ENCODE assay signal across 27 cellular contexts in the genomic region with DNA sequence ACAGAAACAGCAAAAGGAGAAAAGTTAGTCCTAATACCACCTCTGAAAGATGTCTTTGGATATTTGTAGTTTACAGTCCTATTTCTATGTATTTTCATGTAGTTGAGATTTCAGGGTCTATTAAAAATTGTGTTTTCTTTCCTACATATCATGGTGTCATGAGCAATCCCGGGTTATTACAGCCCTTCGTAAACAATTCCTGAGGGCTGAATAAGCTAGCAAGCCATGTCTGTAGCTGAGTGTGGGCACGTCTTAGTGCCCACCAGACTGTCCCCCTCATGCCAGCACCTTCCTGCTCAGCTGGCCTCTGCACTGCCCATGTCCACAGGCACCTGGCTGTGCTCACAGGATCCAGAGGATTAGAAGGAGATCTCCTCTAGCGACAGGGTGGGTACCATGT.
"Had no signal": no experiment of that assay in that cellular context is flagged by ENCODE, and none has a peak within 500 bp of the region (broad histone marks: within the 10 kb centered on the region; RNA-seq: fewer than 3 reads in every experiment).

No MANE protein-coding gene starts in this region.

- H3K9me3 ChIP-seq: SJCRH30, SK-N-SH had no signal

- H3K27me3 ChIP-seq: SJCRH30 had no signal

- H3K27ac ChIP-seq: SJCRH30, VCaP had no signal

- H3K4me1 ChIP-seq: SJCRH30 had no signal

- DNase-seq: activated CD4-positive, alpha-beta memory T cell treated with anti-CD3 and anti-CD28 coated beads for 36 hours; activated CD4-positive, alpha-beta T cell treated with anti-CD3 and anti-CD28 coated beads, Interleukin-2, amount 10 ng/mL, durations not matched to agents 7 days and 5 days; activated CD4-positive, CD25-positive, alpha-beta regulatory T cell; activated CD8-positive, alpha-beta memory T cell treated with anti-CD3 and anti-CD28 coated beads for 24 hours; activated gamma-delta T cell; activated naive CD4-positive, alpha-beta T cell treated with anti-CD3 and anti-CD28 coated beads for 36 hours; activated T-cell treated with anti-CD3 and anti-CD28 coated beads for 4 hours; activated T-cell treated with anti-CD3 and anti-CD28 coated beads, Interleukin-2, amount 50 U/mL, for 48 hours; anterior cingulate cortex; NCI-H1048; NCI-H1930; NCI-H2107; NCI-H2171 treated with DMSO at 0.1 percent for 48 hours; NCI-H226; NCI-H510A; NCI-H526 treated with DMSO at 0.1 percent for 48 hours; NCI-H82; OCI-M1; RPMI8226; SJCRH30; SK-N-SH; T-helper 1 cell had no signal

- ATAC-seq: activated T-helper 17 cell treated with anti-CD3 and anti-CD28 coated beads, Interleukin-2, amount 50 U/mL, for 72 hours; K562; Panc1; Right ventricle myocardium inferior had no signal

- H3K4me2 ChIP-seq: SK-N-SH had no signal

- H3K4me3 ChIP-seq: K562, SJCRH30 had no signal

- H3K36me3 ChIP-seq: SJCRH30 had no signal

- H3K9me2 ChIP-seq: SK-N-SH had no signal

- H3K9ac ChIP-seq: SK-N-SH had no signal
